ENCODE assay signal across 1 cellular context in genomic region chr20:41316009-41316408, GRCh38.
TF ChIP-seq lines count a peak whose summit lies in the region.

No MANE protein-coding gene starts in this region.

TF ChIP-seq in HCT116, 20 proteins besides CTCF, POLR2A, EP300 and RAD21 (continued from another document):
- TF ChIP-seq REST (IDR thresholded peaks at IDR 0.05; ENCODE audit: low read depth) (no peak), SIN3A (IDR thresholded peaks at IDR 0.05; ENCODE audit: low read depth) (no peak), SP1 (IDR thresholded peaks at IDR 0.05; ENCODE audit: low read depth) (no peak), ZFX (IDR thresholded peaks at IDR 0.05) (no peak), ELF1 (IDR thresholded peaks at IDR 0.05; ENCODE audit: borderline replicate concordance, low read depth) (no peak), ZNF274 (IDR thresholded peaks at IDR 0.05; ENCODE audit: low read depth, low read length) (no peak)
